16 cellular contexts compared by ENCODE assay signal in genomic region chr21:41208946-41209345, GRCh38. TPM values are rescaled to one million over a fixed set of nuclear protein-coding genes. Genes with fewer than 3 reads are reported as not detected.
DNase-seq lines count a peak whose midpoint lies in the region; ATAC-seq and TF ChIP-seq lines count a peak whose summit lies in the region.
"Had no signal": no experiment of that assay in that cellular context is flagged by ENCODE, and none has a peak within 500 bp of the region (broad histone marks: within the 10 kb centered on the region; RNA-seq: fewer than 3 reads in every experiment).

No MANE protein-coding gene starts in this region.

- 73 to 89% methylated on average over 4 to 13 of the region's 13 CpGs for WGBS in body of pancreas, 2 donors
- 83 to 97% methylated on average over 10 to 13 of the region's 13 CpGs for WGBS in upper lobe of left lung, 2 donors

- no peak overlapping the region for H3K27ac Mint-ChIP-seq in natural killer cell treated with Interleukin-12 subunit alpha and Interleukin-12 subunit beta and Interleukin-15 and Interleukin-18, amount 100 ng/mL, for 72 hours
- H3K27ac Mint-ChIP-seq in natural killer cell, result no peak overlapping the region
- no peak overlapping the region for H3K27ac Mint-ChIP-seq in activated T-cell treated with anti-CD3 and anti-CD28 coated beads, Interleukin-2, amount 50 U/mL, for 24 hours
- H3K27ac Mint-ChIP-seq: CD14-positive monocyte; CD4-positive, alpha-beta memory T cell had no signal

- H3K4me1 ChIP-seq in body of pancreas (peaks cover 20% of the 10 kb centered on the region), upper lobe of left lung (peaks cover 0 to 8% (median 1%) of the 10 kb centered on the region in 4 donors)
- H3K4me1 ChIP-seq: BLaER1, HAP-1 had no signal

- no peaks in the 10 kb centered on the region for H3K27me3 ChIP-seq in body of pancreas
- H3K27me3 ChIP-seq in upper lobe of left lung, result no peaks in the 10 kb centered on the region
- H3K27me3 ChIP-seq: BLaER1 had no signal

- no peak for DNase-seq in natural killer cell treated with Interleukin-12 subunit alpha and Interleukin-12 subunit beta and Interleukin-15 and Interleukin-18, amount 100 ng/mL, for 72 hours (ENCODE audit: low spot score)
- DNase-seq in natural killer cell, result no peak
- DNase-seq in body of pancreas, result peak in 1 of 4 donors; percentile 27
- DNase-seq in sciatic nerve (ENCODE audit: low spot score), result peak; percentile 57
- no peak for DNase-seq in upper lobe of left lung
- DNase-seq in NCI-H1417 treated with DMSO at 0.1 percent for 48 hours (lab: John Stamatoyannopoulos, UW), result no peak
- DNase-seq in activated T-cell treated with anti-CD3 and anti-CD28 coated beads, Interleukin-2, amount 50 U/mL, for 24 hours, result no peak
- DNase-seq: 8988T; CD4-positive, alpha-beta memory T cell; DMS153; DMS79; GDM1; GM23248 had no signal

- H3K9me3 Mint-ChIP-seq in natural killer cell treated with Interleukin-12 subunit alpha and Interleukin-12 subunit beta and Interleukin-15 and Interleukin-18, amount 100 ng/mL, for 72 hours, result no peaks in the 10 kb centered on the region
- H3K9me3 Mint-ChIP-seq in natural killer cell, result no peaks in the 10 kb centered on the region
- no peaks in the 10 kb centered on the region for H3K9me3 Mint-ChIP-seq in activated T-cell treated with anti-CD3 and anti-CD28 coated beads, Interleukin-2, amount 50 U/mL, for 24 hours

- H3K27me3 Mint-ChIP-seq in natural killer cell treated with Interleukin-12 subunit alpha and Interleukin-12 subunit beta and Interleukin-15 and Interleukin-18, amount 100 ng/mL, for 72 hours, result peaks cover 2% of the 10 kb centered on the region in 2 donors
- peaks cover 0 to under 1% of the 10 kb centered on the region in 2 donors for H3K27me3 Mint-ChIP-seq in natural killer cell (ENCODE audit: low read depth in 2 of 2)
- H3K27me3 Mint-ChIP-seq in activated T-cell treated with anti-CD3 and anti-CD28 coated beads, Interleukin-2, amount 50 U/mL, for 24 hours, result peaks cover 11% of the 10 kb centered on the region

- no peak for TF ChIP-seq POLR2A in body of pancreas (IDR thresholded peaks at IDR 0.05)
- no peak for TF ChIP-seq POLR2A in upper lobe of left lung (IDR thresholded peaks at IDR 0.05)

- H3K27ac ChIP-seq in body of pancreas, result peak overlapping the region in 3 of 4 donors; percentile 73 to 84 (median 75)
- H3K27ac ChIP-seq in upper lobe of left lung, result no peak overlapping the region
- H3K27ac ChIP-seq: BLaER1, GM23248 had no signal

- H3K9me3 ChIP-seq in body of pancreas (no peaks in the 10 kb centered on the region), upper lobe of left lung (no peaks in the 10 kb centered on the region)
- H3K9me3 ChIP-seq: BLaER1, HAP-1 had no signal

- peak; percentile 8 to 36 for ATAC-seq in natural killer cell treated with Interleukin-12 subunit alpha and Interleukin-12 subunit beta and Interleukin-15 and Interleukin-18, amount 100 ng/mL, for 72 hours
- ATAC-seq in natural killer cell (no peak), body of pancreas (no peak), sciatic nerve (no peak), upper lobe of left lung (ENCODE audit: low FRiP score in 2 of 2) (no peak)

- no peaks in the 10 kb centered on the region for H3K4me1 Mint-ChIP-seq in natural killer cell treated with Interleukin-12 subunit alpha and Interleukin-12 subunit beta and Interleukin-15 and Interleukin-18, amount 100 ng/mL, for 72 hours (ENCODE audit: low read depth in 2 of 2)
- H3K4me1 Mint-ChIP-seq in natural killer cell, result no peaks in the 10 kb centered on the region
- H3K4me1 Mint-ChIP-seq in activated T-cell treated with anti-CD3 and anti-CD28 coated beads, Interleukin-2, amount 50 U/mL, for 24 hours (ENCODE audit: low read depth), result no peaks in the 10 kb centered on the region
- H3K4me1 Mint-ChIP-seq: CD14-positive monocyte; CD4-positive, alpha-beta memory T cell had no signal

- H3K4me3 ChIP-seq in body of pancreas, result no peak overlapping the region
- no peak overlapping the region for H3K4me3 ChIP-seq in upper lobe of left lung
- H3K4me3 ChIP-seq: BLaER1, GM23248, HAP-1 had no signal

- intact Hi-C loops in natural killer cell (cut with micrococcal nuclease), result no loop called here
- intact Hi-C loops in body of pancreas (cut with DNase I), result no loop called here
- intact Hi-C loops in sciatic nerve (cut with DNase I), result no loop called here

- TF ChIP-seq CTCF in natural killer cell (IDR thresholded peaks at IDR 0.05), result no peak
- TF ChIP-seq CTCF in body of pancreas (IDR thresholded peaks at IDR 0.05), result no peak
- TF ChIP-seq CTCF in upper lobe of left lung (IDR thresholded peaks at IDR 0.05), result no peak

- H3K4me3 Mint-ChIP-seq in natural killer cell treated with Interleukin-12 subunit alpha and Interleukin-12 subunit beta and Interleukin-15 and Interleukin-18, amount 100 ng/mL, for 72 hours, result no peak overlapping the region
- no peak overlapping the region for H3K4me3 Mint-ChIP-seq in natural killer cell
- no peak overlapping the region for H3K4me3 Mint-ChIP-seq in activated T-cell treated with anti-CD3 and anti-CD28 coated beads, Interleukin-2, amount 50 U/mL, for 24 hours
- H3K4me3 Mint-ChIP-seq: CD14-positive monocyte; CD4-positive, alpha-beta memory T cell had no signal

- no peaks in the 10 kb centered on the region for H3K36me3 Mint-ChIP-seq in natural killer cell treated with Interleukin-12 subunit alpha and Interleukin-12 subunit beta and Interleukin-15 and Interleukin-18, amount 100 ng/mL, for 72 hours
- no peaks in the 10 kb centered on the region for H3K36me3 Mint-ChIP-seq in natural killer cell
- no peaks in the 10 kb centered on the region for H3K36me3 Mint-ChIP-seq in activated T-cell treated with anti-CD3 and anti-CD28 coated beads, Interleukin-2, amount 50 U/mL, for 24 hours (ENCODE audit: low read depth)
- H3K36me3 Mint-ChIP-seq: CD14-positive monocyte; CD4-positive, alpha-beta memory T cell had no signal

- no peak for TF ChIP-seq EP300 in upper lobe of left lung (IDR thresholded peaks at IDR 0.05)

- no peaks in the 10 kb centered on the region for H3K36me3 ChIP-seq in body of pancreas (replicated peaks in 1 of 2; ENCODE audit: insufficient read depth in 1 of 2, low read depth in 2 of 2)
- H3K36me3 ChIP-seq in upper lobe of left lung, result no peaks in the 10 kb centered on the region
- H3K36me3 ChIP-seq: BLaER1, HAP-1 had no signal

RNA-seq across cellular contexts. Expression of gene BACE2, which starts 41.0 kb away (rescaled TPM):
- total RNA-seq in natural killer cell treated with Interleukin-12 subunit alpha and Interleukin-12 subunit beta and Interleukin-15 and Interleukin-18, amount 100 ng/mL, for 72 hours, result 1 to 10 TPM in 1 of 2 donors, under 1 TPM in 1; 0.21 to 2.6 TPM
- 10 to 100 TPM in 1 of 3 donors, under 1 TPM in 2; 0.12 to 10.3 (median 0.29) TPM for total RNA-seq in natural killer cell
- 100 to 1,000 TPM in 1 of 2 donors, 10 to 100 TPM in 1; 86.4 to 107 TPM for total RNA-seq in body of pancreas
- total RNA-seq in sciatic nerve, result 103 TPM
- 10 to 100 TPM; 15.1 to 43.0 (median 26.3) TPM for total RNA-seq in upper lobe of left lung
- total RNA-seq: CD4-positive, alpha-beta memory T cell had no signal

Comparison
In these comparisons a context has a peak if more than half of its experiments do, and no peak if none do; other contexts are left out.
1. ATAC-seq: peak in natural killer cell treated with Interleukin-12 subunit alpha and Interleukin-12 subunit beta and Interleukin-15 and Interleukin-18, amount 100 ng/mL, for 72 hours (2 of 2); none in natural killer cell (0 of 3), body of pancreas (single experiment), sciatic nerve (single experiment) and upper lobe of left lung (0 of 2).
2. H3K27ac ChIP-seq: peak in body of pancreas (3 of 4); none in upper lobe of left lung (0 of 4).